In the genomic region with DNA sequence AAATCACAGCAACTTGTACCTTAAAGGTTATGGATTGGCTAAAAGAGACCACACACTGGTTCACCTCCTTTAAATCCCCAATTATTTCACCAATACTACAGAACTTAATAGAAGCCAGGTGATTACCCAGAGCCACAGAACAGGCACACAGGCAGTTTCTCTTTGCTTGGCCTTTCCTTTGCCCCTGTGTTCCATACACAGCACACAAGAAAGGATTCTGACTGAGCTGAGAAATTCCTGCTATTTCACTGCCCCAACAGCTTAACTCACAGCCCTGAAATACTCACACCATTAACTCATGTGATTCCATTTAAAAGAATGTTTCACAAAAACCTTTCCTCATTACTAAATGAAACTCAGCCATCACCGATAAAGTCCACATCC, we compare ENCODE assay signal across 9 cellular contexts.
DNase-seq lines count a peak whose midpoint lies in the region; ATAC-seq and TF ChIP-seq lines count a peak whose summit lies in the region.
"Had no signal": no experiment of that assay in that cellular context is flagged by ENCODE, and none has a peak within 500 bp of the region (broad histone marks: within the 10 kb centered on the region; RNA-seq: fewer than 3 reads in every experiment).

No MANE protein-coding gene starts in this region.

- H3K36me3 Mint-ChIP-seq in Calu3 (ENCODE audit: insufficient read depth, unreplicated experiment), result no peaks in the 10 kb centered on the region
- H3K36me3 Mint-ChIP-seq in effector memory CD8-positive, alpha-beta T cell (ENCODE audit: insufficient read depth), result no peaks in the 10 kb centered on the region

- no CpG with 5 or more reads among the region's 1 CpG for WGBS in IMR-90 (ENCODE audit: extremely low coverage in 2 of 2, insufficient read length in 1 of 2), 2 experiments

- peak overlapping the region; percentile 50; the same call in 1 of the 2 replicates for H3K23ac ChIP-seq in IMR-90 (ENCODE audit: low read depth, low read length)

- peaks cover 81% of the 10 kb centered on the region for H4K20me1 ChIP-seq in IMR-90 (ENCODE audit: insufficient read depth, low read length)

- H3K9ac ChIP-seq in IMR-90 (ENCODE audit: low read depth, low read length), result no peak overlapping the region

- H3K4ac ChIP-seq in IMR-90 (ENCODE audit: low read depth, low read length), result peak overlapping the region; percentile 28

- H4K5ac ChIP-seq in IMR-90 (ENCODE audit: low read depth, low read length), result peak overlapping the region; percentile 39; the same call in 1 of the 2 replicates

- H3K4me1 Mint-ChIP-seq in Calu3 (ENCODE audit: low read depth, unreplicated experiment), result peaks cover 43% of the 10 kb centered on the region
- peaks cover 35 to 44% of the 10 kb centered on the region in 2 donors for H3K4me1 Mint-ChIP-seq in effector memory CD8-positive, alpha-beta T cell (ENCODE audit: low read depth in 2 of 2)

- H3K9me3 ChIP-seq in IMR-90 (ENCODE audit: control insufficient read depth, insufficient read depth, low read length), result no peaks in the 10 kb centered on the region

- no peaks in the 10 kb centered on the region for H3K27me3 ChIP-seq in IMR-90 (ENCODE audit: control insufficient read depth, insufficient read depth, low read length)

- H2AK5ac ChIP-seq in IMR-90 (ENCODE audit: low read depth, low read length), result peak overlapping the region; percentile 11

- ATAC-seq in IMR-90 (ENCODE audit: low read depth) (peak; percentile 76), omental fat pad (ENCODE audit: low FRiP score) (peak; percentile 52), HG02852 (IDR thresholded peaks at IDR 0.05; ENCODE audit: unreplicated experiment) (no peak), left colon (no peak)
- no peak for ATAC-seq in effector memory CD8-positive, alpha-beta T cell (replicated peaks)

- H3K36me3 ChIP-seq in IMR-90 (ENCODE audit: control insufficient read depth, insufficient read depth, low read length), result no peaks in the 10 kb centered on the region

- no peak overlapping the region for H2BK15ac ChIP-seq in IMR-90 (ENCODE audit: low read depth, low read length)

- peaks cover 13% of the 10 kb centered on the region for H3K4me1 ChIP-seq in IMR-90 (ENCODE audit: control insufficient read depth, insufficient read depth, low read length)

- peak overlapping the region in 1 of 2 experiments; percentile 19; a peak in 1 of 4 replicates for H4K8ac ChIP-seq in IMR-90 (ENCODE audit: low read depth in 2 of 2, low read length in 2 of 2)

- H4K91ac ChIP-seq in IMR-90 (ENCODE audit: insufficient read depth, low read depth, low read length), result no peak overlapping the region

- H2BK120ac ChIP-seq in IMR-90 (ENCODE audit: low read depth, low read length), result peak overlapping the region; percentile 53; the same call in 1 of the 2 replicates

- H3K27me3 Mint-ChIP-seq in Calu3 (ENCODE audit: unreplicated experiment), result no peaks in the 10 kb centered on the region
- no peaks in the 10 kb centered on the region for H3K27me3 Mint-ChIP-seq in effector memory CD8-positive, alpha-beta T cell

- no peak for TF ChIP-seq POLR2A in IMR-90 (IDR thresholded peaks at IDR 0.05; ENCODE audit: low read depth, low read length)

- H2BK20ac ChIP-seq in IMR-90 (ENCODE audit: low read depth, low read length), result 0 out of 2 replicates have a peak overlapping the region, but pooled peaks have one; percentile 0

- peak overlapping the region; percentile 74 for H3K4me2 ChIP-seq in IMR-90 (ENCODE audit: low read depth, low read length)

- BruUV-seq in Calu3 (replicated peaks; lab: Mats Ljungman, UMichigan) (no TSS peak), IMR-90 (replicated peaks; lab: Mats Ljungman, UMichigan) (no TSS peak)

- no peak overlapping the region; the same call in 1 of the 2 replicates for H3K14ac ChIP-seq in IMR-90 (replicated peaks; ENCODE audit: low read depth, low read length)

- POLR2A ChIA-PET in IMR-90 (lab: Charles Lee; ENCODE audit: unreplicated experiment), result no interaction called here

- H2BK5ac ChIP-seq in IMR-90 (ENCODE audit: low read depth, low read length, poor library complexity, severe bottlenecking), result peak overlapping the region; percentile 68

- TF ChIP-seq RAD21 in IMR-90 (IDR thresholded peaks at IDR 0.05; ENCODE audit: low read length), result peak; percentile 4; the same call in 1 of the 2 replicates

- H3K79me1 ChIP-seq in IMR-90 (ENCODE audit: low read depth in 1 of 2, low read length in 2 of 2), result peaks cover 22 to 67% of the 10 kb centered on the region in 2 experiments

- in situ Hi-C loops in IMR-90 (cut with MboI; ENCODE audit: low sequenced_read_pairs), result no loop called here
- in situ Hi-C loops in G401 (cut with HindIII; ENCODE audit: low sequenced_read_pairs), result no loop called here

- dilution Hi-C loops in IMR-90 (cut with HindIII; ENCODE audit: low sequenced_read_pairs, unreplicated experiment), result no loop called here

- no peak overlapping the region for H2AK9ac ChIP-seq in IMR-90 (replicated peaks; ENCODE audit: low read depth, low read length, poor library complexity)

- intact Hi-C loops in Calu3 (cut with micrococcal nuclease; ENCODE audit: unreplicated experiment) (loop anchor here (10.0 kb wide), 1 partner anchor 551 kb away; no protein-coding TSS in a partner anchor), IMR-90 (cut with micrococcal nuclease) (loop anchor here (5.0 to 10.0 kb wide), 4 partner anchors 93 to 453 kb away; a partner anchor contains a TSS), left colon (cut with DNase I, micrococcal nuclease) (no loop called here)

- peak overlapping the region; percentile 1; the same call in 1 of the 2 replicates for H3K27ac ChIP-seq in IMR-90 (ENCODE audit: insufficient read depth, low read length)

- TF ChIP-seq CTCF in Calu3 (IDR thresholded peaks at IDR 0.05; ENCODE audit: unreplicated experiment) (no peak), IMR-90 (conservative IDR thresholded peaks at IDR 0.05; ENCODE audit: low read depth, low read length) (no peak), omental fat pad (IDR thresholded peaks at IDR 0.05) (no peak)

- no peak overlapping the region for H3K56ac ChIP-seq in IMR-90 (ENCODE audit: extremely low read depth, insufficient read depth, low read length)

- peak overlapping the region; percentile 81 for H3K27ac Mint-ChIP-seq in Calu3 (ENCODE audit: unreplicated experiment)
- peak overlapping the region; percentile 81 to 85 for H3K27ac Mint-ChIP-seq in effector memory CD8-positive, alpha-beta T cell

- CTCF ChIA-PET in Calu3 (lab: Charles Lee), result interaction anchor here (0.7 to 1.1 kb wide), 2 partner anchors 21 to 385 kb away, joined by 3 to 4 read pairs; no protein-coding TSS in a partner anchor
- CTCF ChIA-PET in IMR-90 (lab: Yijun Ruan, JAX), result interaction anchor here (1.0 kb wide), 1 partner anchor 20 kb away, joined by 3 read pairs; no protein-coding TSS in a partner anchor

- peak overlapping the region; percentile 76; the same call in 1 of the 2 replicates for H3K18ac ChIP-seq in IMR-90 (ENCODE audit: low read depth, low read length)

- no peaks in the 10 kb centered on the region for H3K9me3 Mint-ChIP-seq in Calu3 (ENCODE audit: low read depth, unreplicated experiment)
- no peaks in the 10 kb centered on the region for H3K9me3 Mint-ChIP-seq in effector memory CD8-positive, alpha-beta T cell

- H3K4me3 Mint-ChIP-seq in Calu3 (ENCODE audit: low read depth, unreplicated experiment), result no peak overlapping the region
- peak overlapping the region in 1 of 2 donors; percentile 44 for H3K4me3 Mint-ChIP-seq in effector memory CD8-positive, alpha-beta T cell

- no peak for DNase-seq in Calu3
- DNase-seq in IMR-90, result peak; percentile 64
- DNase-seq in effector memory CD8-positive, alpha-beta T cell, result no peak
- DNase-seq in omental fat pad (ENCODE audit: low spot score), result no peak
- DNase-seq in G401 (ENCODE audit: low spot score), result no peak
- no peak for DNase-seq in left colon
- no peak for DNase-seq in NOMO-1 treated with DMSO at 0.1 percent for 48 hours (lab: John Stamatoyannopoulos, UW; ENCODE audit: unreplicated experiment)
- DNase-seq: NCI-H2029 treated with DMSO at 0.1 percent for 48 hours had no signal

- H3K4me3 ChIP-seq in IMR-90 (ENCODE audit: insufficient read depth, low read depth, low read length), result no peak overlapping the region

- no peak overlapping the region for H2AFZ ChIP-seq in IMR-90 (replicated peaks; ENCODE audit: low read length, poor library complexity)

- peaks cover 8% of the 10 kb centered on the region for H3K9me1 ChIP-seq in IMR-90 (ENCODE audit: insufficient read depth, low read length)

TF ChIP-seq in IMR-90, 13 proteins besides CTCF, POLR2A, EP300 and RAD21:
- TF ChIP-seq SMC3 (IDR thresholded peaks at IDR 0.05; ENCODE audit: low read depth, low read length), result no peak
- no peak for TF ChIP-seq MAFK (IDR thresholded peaks at IDR 0.05; ENCODE audit: low read depth, low read length)
- TF ChIP-seq CEBPB (IDR thresholded peaks at IDR 0.05; ENCODE audit: low read depth, low read length), result 0 out of 2 replicates have a peak, but pooled peaks have one; percentile 2

Comparison
In these comparisons a context has a peak if more than half of its experiments do, and no peak if none do; other contexts are left out.
1. ATAC-seq: peak in IMR-90 (single experiment) and omental fat pad (single experiment); none in effector memory CD8-positive, alpha-beta T cell (single experiment), HG02852 (single experiment) and left colon (single experiment).
2. intact Hi-C loops: an anchor here in Calu3 (10.0 kb wide) and IMR-90 (5.0 to 10.0 kb wide); none called in left colon.